ENCODE assay signal across 1 cellular context in genomic region chr4:173529505-173530325, GRCh38.
TF ChIP-seq lines count a peak whose summit lies in the region.

HAND2 (minus strand) TSS chr4:173530229; CDS start chr4:173529289, 940 bp downstream.

TF ChIP-seq in SK-N-SH, 30 proteins besides CTCF, POLR2A, EP300 and RAD21 (continued from another document):
- TF ChIP-seq REST (IDR thresholded peaks at IDR 0.05; ENCODE audit: low read depth, low read length) (peak; percentile 76), MAX (IDR thresholded peaks at IDR 0.05; ENCODE audit: low read depth) (peak; percentile 10; the same call in 1 of the 2 replicates), MXI1 (IDR thresholded peaks at IDR 0.05; ENCODE audit: low read depth, low read length) (no peak; the same call in 1 of the 2 replicates), MEF2A (IDR thresholded peaks at IDR 0.05; ENCODE audit: borderline replicate concordance, low read depth) (no peak; the same call in 1 of the 2 replicates), IRF3 (IDR thresholded peaks at IDR 0.05; ENCODE audit: low read depth, low read length) (no peak), CHD2 (IDR thresholded peaks at IDR 0.05; ENCODE audit: low read length, partially characterized antibody) (peak; percentile 46), TEAD4 (IDR thresholded peaks at IDR 0.05; ENCODE audit: borderline replicate concordance, insufficient read depth) (0 out of 2 replicates have a peak, but pooled peaks have one; percentile 5), RXRA (IDR thresholded peaks at IDR 0.05; ENCODE audit: borderline replicate concordance, low read depth) (no peak)
TF ChIP-seq in SK-N-SH: peak in this region for 10.
